ENCODE assay signal across 8 cellular contexts in genomic region chr19:17999685-18000479, GRCh38. TPM values are rescaled to one million over a fixed set of nuclear protein-coding genes. Genes with fewer than 3 reads are reported as not detected.
DNase-seq lines count a peak whose midpoint lies in the region; ATAC-seq and TF ChIP-seq lines count a peak whose summit lies in the region.

No MANE protein-coding gene starts in this region.

- no peak overlapping the region for H2BK5ac ChIP-seq in trophoblast cell (ENCODE audit: low read depth, low read length, poor library complexity)

- H3K4me1 ChIP-seq in upper lobe of right lung, result peaks cover 19% of the 10 kb centered on the region
- peaks cover 0 to 6% of the 10 kb centered on the region in 2 experiments for H3K4me1 ChIP-seq in trophoblast cell (ENCODE audit: control insufficient read depth in 1 of 2, insufficient read depth in 2 of 2, low read length in 2 of 2)

- no peak overlapping the region for H3K4ac ChIP-seq in trophoblast cell (ENCODE audit: low read depth, low read length)

- no peak overlapping the region for H3K14ac ChIP-seq in trophoblast cell (ENCODE audit: low read length)

- no peak overlapping the region for H3K18ac ChIP-seq in trophoblast cell (ENCODE audit: low read length)

- peaks cover 25% of the 10 kb centered on the region for H3K4me1 Mint-ChIP-seq in activated naive CD4-positive, alpha-beta T cell treated with anti-CD3 and anti-CD28 coated beads, Interleukin-2, amount 50 U/mL, for 24 hours
- H3K4me1 Mint-ChIP-seq in activated naive CD8-positive, alpha-beta T cell treated with anti-CD3 and anti-CD28 coated beads for 36 hours, result peaks cover 13% of the 10 kb centered on the region
- H3K4me1 Mint-ChIP-seq in mesothelial cell of epicardium, result peaks cover 2% of the 10 kb centered on the region

- no peak overlapping the region for H3K4me2 ChIP-seq in trophoblast cell (ENCODE audit: low read length)

- H3K27ac Mint-ChIP-seq in activated naive CD4-positive, alpha-beta T cell treated with anti-CD3 and anti-CD28 coated beads, Interleukin-2, amount 50 U/mL, for 24 hours, result peak overlapping the region; percentile 98
- H3K27ac Mint-ChIP-seq in activated naive CD8-positive, alpha-beta T cell treated with anti-CD3 and anti-CD28 coated beads for 36 hours, result peak overlapping the region; percentile 92
- H3K27ac Mint-ChIP-seq in mesothelial cell of epicardium, result no peak overlapping the region

- intact Hi-C loops in upper lobe of right lung (cut with DNase I), result loop anchor here (5.0 to 10.0 kb wide), 2 partner anchors 63 to 125 kb away; partner anchors contain the start of gene SLC5A5

- no peak overlapping the region for H4K91ac ChIP-seq in trophoblast cell (ENCODE audit: low read depth, low read length)

- no peak overlapping the region for H4K12ac ChIP-seq in trophoblast cell (ENCODE audit: low read depth, low read length)

- no peak overlapping the region for H2AK5ac ChIP-seq in trophoblast cell (ENCODE audit: low read length)

- H2BK12ac ChIP-seq in trophoblast cell (ENCODE audit: low read length), result no peak overlapping the region

- H3K9me3 ChIP-seq in upper lobe of right lung (no peaks in the 10 kb centered on the region), trophoblast cell (ENCODE audit: insufficient read depth, low read depth, low read length) (peaks cover 2% of the 10 kb centered on the region)

- H3K36me3 ChIP-seq in upper lobe of right lung, result no peaks in the 10 kb centered on the region
- H3K36me3 ChIP-seq in trophoblast cell (ENCODE audit: control insufficient read depth in 1 of 2, insufficient read depth in 2 of 2, low read length in 2 of 2), result no peaks in the 10 kb centered on the region

- H3K4me3 ChIP-seq in upper lobe of right lung, result peak overlapping the region; percentile 90
- H3K4me3 ChIP-seq in trophoblast cell (ENCODE audit: low read depth, low read length), result no peak overlapping the region

- H2AFZ ChIP-seq in trophoblast cell (ENCODE audit: insufficient read depth, low read length, poor library complexity), result no peak overlapping the region

- H3K36me3 Mint-ChIP-seq in activated naive CD4-positive, alpha-beta T cell treated with anti-CD3 and anti-CD28 coated beads, Interleukin-2, amount 50 U/mL, for 24 hours, result no peaks in the 10 kb centered on the region
- peaks cover 6% of the 10 kb centered on the region for H3K36me3 Mint-ChIP-seq in activated naive CD8-positive, alpha-beta T cell treated with anti-CD3 and anti-CD28 coated beads for 36 hours
- H3K36me3 Mint-ChIP-seq in mesothelial cell of epicardium, result peaks cover 4% of the 10 kb centered on the region

- H3K79me1 ChIP-seq in trophoblast cell (ENCODE audit: low read length), result no peaks in the 10 kb centered on the region

- no peak for ATAC-seq in upper lobe of right lung

- peak overlapping the region; percentile 92 for H3K4me3 Mint-ChIP-seq in activated naive CD4-positive, alpha-beta T cell treated with anti-CD3 and anti-CD28 coated beads, Interleukin-2, amount 50 U/mL, for 24 hours
- H3K4me3 Mint-ChIP-seq in activated naive CD8-positive, alpha-beta T cell treated with anti-CD3 and anti-CD28 coated beads for 36 hours, result peak overlapping the region; percentile 70
- H3K4me3 Mint-ChIP-seq in mesothelial cell of epicardium, result peak overlapping the region; percentile 58

- DNase-seq in activated naive CD4-positive, alpha-beta T cell treated with Interleukin-2 at 50 U/mL for 16 hours, result no peak
- no peak for DNase-seq in activated naive CD8-positive, alpha-beta T cell treated with anti-CD3 and anti-CD28 coated beads for 36 hours
- no peak for DNase-seq in mesothelial cell of epicardium (ENCODE audit: low spot score in 2 of 2, unreplicated experiment in 2 of 2)
- DNase-seq in upper lobe of right lung, result peak; percentile 63
- no peak for DNase-seq in COLO829 (ENCODE audit: low spot score)
- no peak for DNase-seq in DMS53 treated with DMSO at 0.1 percent for 48 hours (lab: John Stamatoyannopoulos, UW; ENCODE audit: unreplicated experiment)
- no peak for DNase-seq in trophoblast cell

- no peak overlapping the region for H3K23ac ChIP-seq in trophoblast cell (ENCODE audit: low read length)

- no peaks in the 10 kb centered on the region for H3K27me3 Mint-ChIP-seq in activated naive CD4-positive, alpha-beta T cell treated with anti-CD3 and anti-CD28 coated beads, Interleukin-2, amount 50 U/mL, for 24 hours
- H3K27me3 Mint-ChIP-seq in activated naive CD8-positive, alpha-beta T cell treated with anti-CD3 and anti-CD28 coated beads for 36 hours, result no peaks in the 10 kb centered on the region
- H3K27me3 Mint-ChIP-seq in mesothelial cell of epicardium (ENCODE audit: low read depth), result peaks cover 43% of the 10 kb centered on the region

- WGBS in trophoblast cell (ENCODE audit: extremely low coverage, insufficient coverage, insufficient read length), result no CpG with 5 or more reads among the region's 21 CpGs

- no peak overlapping the region for H4K8ac ChIP-seq in trophoblast cell (ENCODE audit: low read depth, low read length)

- H3K27ac ChIP-seq in upper lobe of right lung, result peak overlapping the region; percentile 91
- H3K27ac ChIP-seq in trophoblast cell (ENCODE audit: low read depth, low read length), result no peak overlapping the region

- H3K9ac ChIP-seq in trophoblast cell (ENCODE audit: low read length), result no peak overlapping the region

- no peak for TF ChIP-seq CTCF in mesothelial cell of epicardium (IDR thresholded peaks at IDR 0.05; ENCODE audit: unreplicated experiment)
- TF ChIP-seq CTCF in upper lobe of right lung (IDR thresholded peaks at IDR 0.05), result no peak

- H3K79me2 ChIP-seq in trophoblast cell (ENCODE audit: control insufficient read depth, insufficient read depth, low read length, poor library complexity), result no peaks in the 10 kb centered on the region

- H2BK120ac ChIP-seq in trophoblast cell (ENCODE audit: insufficient read depth, low read length, poor library complexity), result no peak overlapping the region

- H3K27me3 ChIP-seq in upper lobe of right lung (no peaks in the 10 kb centered on the region), trophoblast cell (ENCODE audit: insufficient read depth, low read length) (peaks cover 3% of the 10 kb centered on the region)

- no peaks in the 10 kb centered on the region for H3K9me3 Mint-ChIP-seq in activated naive CD4-positive, alpha-beta T cell treated with anti-CD3 and anti-CD28 coated beads, Interleukin-2, amount 50 U/mL, for 24 hours
- no peaks in the 10 kb centered on the region for H3K9me3 Mint-ChIP-seq in activated naive CD8-positive, alpha-beta T cell treated with anti-CD3 and anti-CD28 coated beads for 36 hours
- H3K9me3 Mint-ChIP-seq in mesothelial cell of epicardium, result no peaks in the 10 kb centered on the region

RNA-seq across cellular contexts. Expression of gene ARRDC2, which starts 8.1 kb away (rescaled TPM):
- 10 to 100 TPM; 20.1 to 20.6 TPM for total RNA-seq in activated naive CD8-positive, alpha-beta T cell treated with anti-CD3 and anti-CD28 coated beads for 36 hours
- total RNA-seq in mesothelial cell of epicardium (2.9 to 4.0 TPM (median 2.9 TPM) in 3 replicates), upper lobe of right lung (82.7 TPM)
- polyA plus RNA-seq in trophoblast cell (2013), result 1.5 TPM in 2 replicates

RNA-seq across cellular contexts. Expression of gene KCNN1, which starts 33.0 kb away (rescaled TPM):
- total RNA-seq in activated naive CD8-positive, alpha-beta T cell treated with anti-CD3 and anti-CD28 coated beads for 36 hours, result under 1 TPM in 1 of 2 experiments, not detected in 1; 0.34 TPM
- 16.8 to 20.3 TPM (median 19.7 TPM) in 3 replicates for total RNA-seq in mesothelial cell of epicardium
- total RNA-seq in upper lobe of right lung, result not detected
- 0.31 and 0.48 TPM in 2 replicates for polyA plus RNA-seq in trophoblast cell (2013)

Comparison
In these comparisons a context has a peak if more than half of its experiments do, and no peak if none do; other contexts are left out.
1. RNA of gene KCNN1, which starts 33.0 kb away (total RNA-seq): 16.8 to 20.3 TPM in mesothelial cell of epicardium; 0.34 TPM in activated naive CD8-positive, alpha-beta T cell treated with anti-CD3 and anti-CD28 coated beads for 36 hours and not detected in upper lobe of right lung (single experiment); every median in the first group is over 10 times any median in the second.
2. Peak in every context shown above with its lines, with median percentiles within 50 percentile points of each other: H3K4me3 Mint-ChIP-seq.